Comparison of ENCODE assay signal across 9 cellular contexts in the genomic region with DNA sequence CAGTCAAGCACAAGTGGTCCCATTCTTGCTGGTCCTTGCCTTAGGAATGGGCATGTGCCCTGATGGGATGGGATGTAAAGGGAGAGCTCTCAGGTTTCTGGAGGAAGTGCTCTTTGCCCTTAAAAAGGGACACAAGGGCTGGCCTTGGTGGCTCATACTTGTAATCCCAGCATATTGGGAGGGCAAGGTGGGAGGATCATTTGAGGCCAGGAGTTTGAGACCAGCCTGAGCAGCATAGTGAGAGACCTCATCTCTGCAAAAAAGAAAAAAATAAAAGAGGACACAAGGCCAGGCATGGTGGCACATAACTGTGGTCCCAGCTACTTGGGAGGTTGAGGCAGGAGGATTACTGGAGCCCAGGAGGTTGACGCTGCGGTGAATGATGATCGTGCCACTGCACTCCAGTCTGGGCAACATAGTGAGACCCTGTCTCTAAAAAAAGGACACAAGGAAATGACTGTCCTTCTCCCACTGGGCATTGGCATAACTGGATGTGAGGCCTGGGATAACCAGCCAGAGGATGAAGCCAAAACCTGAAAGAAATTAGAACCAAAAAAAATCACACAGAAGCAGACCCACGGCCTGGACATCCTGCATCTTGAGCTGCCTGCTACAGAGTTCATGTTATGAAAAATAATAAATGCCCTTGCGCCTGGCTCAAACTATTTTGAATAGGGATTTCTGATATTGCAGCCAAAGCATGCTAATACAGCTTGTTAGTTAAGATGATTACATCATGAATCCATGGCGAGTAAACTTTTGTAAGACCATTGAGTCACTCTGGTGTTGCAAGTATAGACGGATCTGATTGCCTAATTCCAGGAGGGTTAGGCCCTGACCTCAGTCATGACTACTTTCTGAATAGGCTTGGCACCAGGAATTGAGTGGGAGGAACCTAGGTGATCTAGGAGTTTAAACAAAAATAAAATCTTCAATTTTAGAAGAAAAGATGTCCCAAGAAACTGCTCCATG. TPM values are rescaled to one million over a fixed set of nuclear protein-coding genes. Genes with fewer than 3 reads are reported as not detected.
A peak's percentile ranks its signal among the peaks of the same experiment; 100 is the strongest.
DNase-seq lines count a peak whose midpoint lies in the region; ATAC-seq and TF ChIP-seq lines count a peak whose summit lies in the region.
"Had no signal": no experiment of that assay in that cellular context is flagged by ENCODE, and none has a peak within 500 bp of the region (broad histone marks: within the 10 kb centered on the region; RNA-seq: fewer than 3 reads in every experiment).

No MANE protein-coding gene starts in this region.

- POLR2A ChIA-PET in activated CD4-positive, alpha-beta T cell treated with anti-CD3 and anti-CD28 coated beads for 36 hours (lab: Charles Lee): no interaction called here

- H3K9me3 ChIP-seq in fibroblast of lung (ENCODE audit: control insufficient read depth, insufficient read depth, low read depth, low read length) (no peaks in the 10 kb centered on the region), gastrocnemius medialis (no peaks in the 10 kb centered on the region)

- H3K4me2 ChIP-seq in fibroblast of lung (ENCODE audit: extremely low read depth, insufficient read depth, low read length): peak overlapping the region; percentile 62

- TF ChIP-seq POLR2A in gastrocnemius medialis (IDR thresholded peaks at IDR 0.05): no peak

- H3K4me1 ChIP-seq in fibroblast of lung (ENCODE audit: control insufficient read depth, extremely low read depth, insufficient read depth, low read length) (peaks cover 11% of the 10 kb centered on the region), gastrocnemius medialis (no peaks in the 10 kb centered on the region)

- no peak overlapping the region for H2AFZ ChIP-seq in fibroblast of lung (ENCODE audit: low read length)

- no peaks in the 10 kb centered on the region for H3K27me3 ChIP-seq in fibroblast of lung (ENCODE audit: control insufficient read depth, insufficient read depth, low read length)
- H3K27me3 ChIP-seq in gastrocnemius medialis: no peaks in the 10 kb centered on the region

- H3K4me3 ChIP-seq in fibroblast of lung (replicated peaks in 1 of 4; ENCODE audit: control extremely low read depth in 1 of 4, insufficient read depth in 1 of 4, low read depth in 3 of 4, low read length in 4 of 4) (no peak overlapping the region), gastrocnemius medialis (no peak overlapping the region)

- H3K27ac ChIP-seq in fibroblast of lung (ENCODE audit: insufficient read depth, low read length): peak overlapping the region; percentile 75
- H3K27ac ChIP-seq in gastrocnemius medialis: peak overlapping the region in 1 of 4 donors; percentile 12

- intact Hi-C loops in gastrocnemius medialis (cut with DNase I; ENCODE audit: low total_unique reads): no loop called here
- intact Hi-C loops in activated CD4-positive, alpha-beta T cell treated with anti-CD3 and anti-CD28 coated beads for 36 hours (cut with DNase I, micrococcal nuclease): no loop called here

- no peaks in the 10 kb centered on the region for H3K36me3 ChIP-seq in fibroblast of lung (ENCODE audit: control insufficient read depth, insufficient read depth, low read length)
- H3K36me3 ChIP-seq in gastrocnemius medialis: no peaks in the 10 kb centered on the region

- no peaks in the 10 kb centered on the region for H3K4me1 Mint-ChIP-seq in activated CD4-positive, alpha-beta T cell treated with anti-CD3 and anti-CD28 coated beads for 36 hours

- no peak overlapping the region for H3K9ac ChIP-seq in fibroblast of lung (ENCODE audit: insufficient read depth, low read length)

- no peaks in the 10 kb centered on the region for H4K20me1 ChIP-seq in fibroblast of lung (ENCODE audit: control insufficient read depth, extremely low read depth, insufficient read depth, low read length)

- CTCF ChIA-PET in activated CD4-positive, alpha-beta T cell treated with anti-CD3 and anti-CD28 coated beads for 36 hours (lab: Charles Lee): no interaction called here

- in situ Hi-C loops in gastrocnemius medialis (cut with MboI; ENCODE audit: low sequenced_read_pairs in 4 of 4) (no loop called here), GM13976 (cut with MboI; ENCODE audit: low sequenced_read_pairs, unreplicated experiment) (no loop called here)

- no peak overlapping the region for H3K4me3 Mint-ChIP-seq in activated CD4-positive, alpha-beta T cell treated with anti-CD3 and anti-CD28 coated beads for 36 hours

- no peaks in the 10 kb centered on the region for H3K9me3 Mint-ChIP-seq in activated CD4-positive, alpha-beta T cell treated with anti-CD3 and anti-CD28 coated beads for 36 hours (ENCODE audit: low read depth)

- no peak overlapping the region for H3K27ac Mint-ChIP-seq in activated CD4-positive, alpha-beta T cell treated with anti-CD3 and anti-CD28 coated beads for 36 hours

- H3K79me2 ChIP-seq in fibroblast of lung (ENCODE audit: control insufficient read depth, insufficient read depth, low read length): no peaks in the 10 kb centered on the region

- no peaks in the 10 kb centered on the region for H3K27me3 Mint-ChIP-seq in activated CD4-positive, alpha-beta T cell treated with anti-CD3 and anti-CD28 coated beads for 36 hours

- no peak for TF ChIP-seq CTCF in fibroblast of lung (conservative IDR thresholded peaks at IDR 0.05 in 1 of 2, IDR thresholded peaks at IDR 0.05 in 1 of 2; ENCODE audit: low read depth in 1 of 2, low read length in 2 of 2)
- TF ChIP-seq CTCF in gastrocnemius medialis (IDR thresholded peaks at IDR 0.05 in 4 of 5, conservative IDR thresholded peaks at IDR 0.05 in 1 of 5): no peak
- TF ChIP-seq CTCF in GM13976 (IDR thresholded peaks at IDR 0.05; ENCODE audit: borderline replicate concordance, control extremely low read depth, extremely low read depth, insufficient read depth, missing control alignments): no peak

- no peaks in the 10 kb centered on the region for H3K36me3 Mint-ChIP-seq in activated CD4-positive, alpha-beta T cell treated with anti-CD3 and anti-CD28 coated beads for 36 hours (ENCODE audit: low read depth)

- DNase-seq in GF-D8 (lab: John Stamatoyannopoulos, UW): peak; percentile 31
- peak; percentile 68 for DNase-seq in OCI-M1 (lab: John Stamatoyannopoulos, UW)
- peak; percentile 96 to 99 for DNase-seq in fibroblast of lung (ENCODE audit: low read depth in 2 of 2)
- DNase-seq in gastrocnemius medialis: peak; percentile 32 to 37
- no peak for DNase-seq in activated CD4-positive, alpha-beta T cell treated with anti-CD3 and anti-CD28 coated beads for 36 hours
- no peak for DNase-seq in GM13976 (ENCODE audit: low spot score)
- DNase-seq: NCI-H1048 had no signal

- ATAC-seq in gastrocnemius medialis (peak; percentile 94 to 97), HG03565 (IDR thresholded peaks at IDR 0.05; ENCODE audit: unreplicated experiment) (no peak), HG02973 (IDR thresholded peaks at IDR 0.05; ENCODE audit: unreplicated experiment) (no peak)
- no peak for ATAC-seq in activated CD4-positive, alpha-beta T cell treated with anti-CD3 and anti-CD28 coated beads for 36 hours

RNA-seq across cellular contexts. Expression of gene CRKL, which starts 12.9 kb away (rescaled TPM):
- total RNA-seq in fibroblast of lung: 39.8 and 45.1 TPM in 2 replicates
- polyA plus RNA-seq in fibroblast of lung: 23.8 and 26.0 TPM in 2 replicates
- 23.9 and 24.4 TPM in 2 replicates for polyA plus RNA-seq in fibroblast of lung (2012)
- 31.1 and 39.1 TPM in 2 replicates for polyA minus RNA-seq in fibroblast of lung (ENCODE audit: low replicate concordance)
- total RNA-seq in gastrocnemius medialis: 100 to 1,000 TPM in 1 of 4 donors, 10 to 100 TPM in 3; 73.3 to 109 (median 84.7) TPM
- 10 to 100 TPM; 80.8 to 92.0 TPM for total RNA-seq in activated CD4-positive, alpha-beta T cell treated with anti-CD3 and anti-CD28 coated beads for 36 hours

RNA-seq across cellular contexts. Expression of gene SNAP29, which starts 45.5 kb away (rescaled TPM):
- total RNA-seq in fibroblast of lung (9.2 and 10.6 TPM in 2 replicates), gastrocnemius medialis (10 to 100 TPM; 22.1 to 41.1 (median 28.7) TPM)
- polyA plus RNA-seq in fibroblast of lung: 36.1 and 37.0 TPM in 2 replicates
- 33.3 and 34.1 TPM in 2 replicates for polyA plus RNA-seq in fibroblast of lung (2012)
- 14.2 and 20.0 TPM in 2 replicates for polyA minus RNA-seq in fibroblast of lung (ENCODE audit: low replicate concordance)
- total RNA-seq in activated CD4-positive, alpha-beta T cell treated with anti-CD3 and anti-CD28 coated beads for 36 hours: 10 to 100 TPM; 22.8 to 33.8 TPM

RNA-seq across cellular contexts. Expression of gene PI4KA, which starts 45.7 kb away (rescaled TPM):
- total RNA-seq in fibroblast of lung (32.9 and 40.6 TPM in 2 replicates), gastrocnemius medialis (10 to 100 TPM; 40.1 to 59.7 (median 45.4) TPM)
- polyA plus RNA-seq in fibroblast of lung: 26.4 and 34.5 TPM in 2 replicates
- polyA plus RNA-seq in fibroblast of lung (2012): 39.0 and 53.7 TPM in 2 replicates
- polyA minus RNA-seq in fibroblast of lung (ENCODE audit: low replicate concordance): 328 and 515 TPM in 2 replicates
- total RNA-seq in activated CD4-positive, alpha-beta T cell treated with anti-CD3 and anti-CD28 coated beads for 36 hours: 10 to 100 TPM; 52.8 TPM

Comparison
In these comparisons a context has a peak if more than half of its experiments do, and no peak if none do; other contexts are left out.
1. DNase-seq: peak in GF-D8 (single experiment), OCI-M1 (single experiment), fibroblast of lung (2 of 2) and gastrocnemius medialis (2 of 2); none in activated CD4-positive, alpha-beta T cell treated with anti-CD3 and anti-CD28 coated beads for 36 hours (single experiment) and GM13976 (single experiment).
2. ATAC-seq: peak in gastrocnemius medialis (2 of 2); none in HG03565 (single experiment), activated CD4-positive, alpha-beta T cell treated with anti-CD3 and anti-CD28 coated beads for 36 hours (single experiment) and HG02973 (single experiment).